Comparison of ENCODE assay signal across 8 cellular contexts in genomic region chr3:124886168-124887051, GRCh38. TPM values are rescaled to one million over a fixed set of nuclear protein-coding genes. Genes with fewer than 3 reads are reported as not detected.
DNase-seq lines count a peak whose midpoint lies in the region; ATAC-seq, FAIRE-seq and TF ChIP-seq lines count a peak whose summit lies in the region.

No MANE protein-coding gene starts in this region.

- in situ Hi-C loops in GM13977 (cut with MboI; ENCODE audit: low pct_unique_long_range_greater_than_20kb, low sequenced_read_pairs, unreplicated experiment) = no loop called here

- peaks cover 57% of the 10 kb centered on the region for H3K27me3 Mint-ChIP-seq in T-helper 17 cell

- H3K27ac Mint-ChIP-seq in T-helper 17 cell = no peak overlapping the region

- DNase-seq in GM13977 (ENCODE audit: low spot score) = peak; percentile 63
- peak in 2 of 3 donors; percentile 8 to 12 for DNase-seq in T-helper 17 cell
- DNase-seq in bronchial epithelial cell (ENCODE audit: low read depth) = peak; percentile 21
- peak; percentile 27 to 42 for DNase-seq in stimulated activated CD4-positive, alpha-beta T cell treated with anti-CD3 and anti-CD28 coated beads, Interleukin-1b, Interleukin-23, amount 100 ng/mL, for 4 hours (ENCODE audit: low read depth in 2 of 2)

- H3K9me3 ChIP-seq in T-helper 17 cell (ENCODE audit: control insufficient read depth, low read length, poor library complexity, severe bottlenecking) = no peaks in the 10 kb centered on the region

- TF ChIP-seq CTCF in 22Rv1 (IDR thresholded peaks at IDR 0.05) (no peak), GM13977 (IDR thresholded peaks at IDR 0.05; ENCODE audit: extremely low read depth, insufficient read depth, missing control alignments) (no peak), bronchial epithelial cell (IDR thresholded peaks at IDR 0.05; ENCODE audit: insufficient read depth, low read length, severe bottlenecking) (no peak)

- H3K27me3 ChIP-seq in bronchial epithelial cell (ENCODE audit: control insufficient read depth, insufficient read depth, low read length) (no peaks in the 10 kb centered on the region), layer of hippocampus (ENCODE audit: control insufficient read depth, insufficient read depth, low read length) (no peaks in the 10 kb centered on the region)

- H3K36me3 ChIP-seq in bronchial epithelial cell (ENCODE audit: control insufficient read depth, insufficient read depth, low read length) = no peaks in the 10 kb centered on the region

- peaks cover 5% of the 10 kb centered on the region for H3K36me3 Mint-ChIP-seq in T-helper 17 cell (ENCODE audit: low read depth)

- H3K27ac ChIP-seq in 22Rv1 = peak overlapping the region; percentile 92
- H3K27ac ChIP-seq in layer of hippocampus (ENCODE audit: low read depth, low read length) = peak overlapping the region; percentile 75

- peaks cover 10% of the 10 kb centered on the region for H3K4me1 Mint-ChIP-seq in T-helper 17 cell

- FAIRE-seq in bronchial epithelial cell (lab: Jason Lieb, UNC) = no peak

- peak overlapping the region; percentile 85 for H3K4me3 Mint-ChIP-seq in T-helper 17 cell

- H3K4me3 ChIP-seq in bronchial epithelial cell (ENCODE audit: low read depth, low read length) = peak overlapping the region; percentile 66

- peak; percentile 33 for ATAC-seq in HG03045 (IDR thresholded peaks at IDR 0.05; ENCODE audit: unreplicated experiment)
- ATAC-seq in T-helper 17 cell = peak; percentile 77
- ATAC-seq in HG03025 (IDR thresholded peaks at IDR 0.05; ENCODE audit: low FRiP score, unreplicated experiment) = no peak

RNA-seq across cellular contexts. Expression of gene ITGB5, which starts 0.8 kb away (rescaled TPM):
- 10 to 100 TPM in 1 of 2 donors, 1 to 10 TPM in 1; 3.1 to 61.3 TPM for total RNA-seq in T-helper 17 cell
- 141 and 150 TPM in 2 replicates for total RNA-seq in bronchial epithelial cell

RNA-seq across cellular contexts. Expression of gene MUC13, which starts 48.1 kb away (rescaled TPM):
- total RNA-seq in T-helper 17 cell (under 1 TPM in 1 of 2 donors, not detected in 1; 0.45 TPM), bronchial epithelial cell (not detected in 2 replicates)

Comparison
In these comparisons a context has a peak if more than half of its experiments do, and no peak if none do; other contexts are left out.
1. DNase-seq: peak in every context shown above with its lines; median percentile 63 in GM13977; 34 in stimulated activated CD4-positive, alpha-beta T cell treated with anti-CD3 and anti-CD28 coated beads, Interleukin-1b, Interleukin-23, amount 100 ng/mL, for 4 hours; 21 in bronchial epithelial cell; 10 in T-helper 17 cell.